27 cellular contexts compared by ENCODE assay signal in genomic region chr7:74708569-74709275, GRCh38. TPM values are rescaled to one million over a fixed set of nuclear protein-coding genes. Genes with fewer than 3 reads are reported as not detected.
DNase-seq lines count a peak whose midpoint lies in the region; ATAC-seq, FAIRE-seq and TF ChIP-seq lines count a peak whose summit lies in the region.
"Had no signal": no experiment of that assay in that cellular context is flagged by ENCODE, and none has a peak within 500 bp of the region (broad histone marks: within the 10 kb centered on the region; RNA-seq: fewer than 3 reads in every experiment).

No MANE protein-coding gene starts in this region.

- H3K9me3 ChIP-seq in HepG2 (ENCODE audit: low read length) (no peaks in the 10 kb centered on the region; the same call in 1 of the 2 replicates), thymus (ENCODE audit: control insufficient read depth) (peaks cover 1% of the 10 kb centered on the region), gastroesophageal sphincter (peaks cover 0 to 5% (median 0%) of the 10 kb centered on the region in 3 donors)
- H3K9me3 ChIP-seq: BE2C, Caco-2, HAP-1, neutrophil had no signal

- peaks cover 2% of the 10 kb centered on the region; the same call in 1 of the 2 replicates for H3K4me1 ChIP-seq in HepG2 (ENCODE audit: insufficient read depth, low read length)
- H3K4me1 ChIP-seq in thymus (ENCODE audit: control insufficient read depth, insufficient read depth, low read length) = no peaks in the 10 kb centered on the region
- H3K4me1 ChIP-seq in gastroesophageal sphincter = peaks cover 0 to 9% (median 0%) of the 10 kb centered on the region in 3 donors
- H3K4me1 ChIP-seq: BE2C, Caco-2, HAP-1 had no signal

- H3K4me3 ChIP-seq in HepG2 (replicated peaks in 1 of 3; ENCODE audit: insufficient read depth in 1 of 3, low read depth in 2 of 3, low read length in 3 of 3) (no peak overlapping the region), thymus (ENCODE audit: low read length) (no peak overlapping the region), gastroesophageal sphincter (no peak overlapping the region)
- H3K4me3 ChIP-seq: coronary artery, HAP-1 had no signal

- FAIRE-seq in HepG2 (lab: Jason Lieb, UNC) = no peak
- FAIRE-seq: GM18507 had no signal

- TF ChIP-seq EP300 in HepG2 (IDR thresholded peaks at IDR 0.05; ENCODE audit: low read depth in 2 of 2, low read length in 2 of 2) = no peak
- no peak for TF ChIP-seq EP300 in HepG2 (CRISPR knock-in tag; IDR thresholded peaks at IDR 0.05; ENCODE audit: borderline replicate concordance)
- TF ChIP-seq EP300 in gastroesophageal sphincter (IDR thresholded peaks at IDR 0.05) = no peak

- H3K36me3 ChIP-seq in HepG2 (replicated peaks in 1 of 2; ENCODE audit: control insufficient read depth in 1 of 2, insufficient read depth in 2 of 2, low read length in 2 of 2) = peaks cover 24 to 92% of the 10 kb centered on the region in 2 experiments
- peaks cover 50% of the 10 kb centered on the region for H3K36me3 ChIP-seq in thymus (ENCODE audit: control insufficient read depth, insufficient read depth)
- peaks cover 0 to 100% of the 10 kb centered on the region in 2 donors for H3K36me3 ChIP-seq in gastroesophageal sphincter

- H3K27ac ChIP-seq in HepG2 (ENCODE audit: extremely low read length, insufficient read depth, low read length) = no peak overlapping the region
- H3K27ac ChIP-seq in thymus (ENCODE audit: low read depth) = peak overlapping the region; percentile 31
- H3K27ac ChIP-seq in gastroesophageal sphincter = peak overlapping the region in 1 of 4 donors; percentile 5
- H3K27ac ChIP-seq: coronary artery, neutrophil, WERI-Rb-1 had no signal

- intact Hi-C loops in activated CD4-positive, alpha-beta T cell treated with anti-CD3 and anti-CD28 coated beads for 36 hours (cut with DNase I, micrococcal nuclease) = loop anchor here in 1 of 2 experiments (2.0 kb wide), 1 partner anchor 20 kb away; no protein-coding TSS in a partner anchor
- intact Hi-C loops in HepG2 (cut with micrococcal nuclease; ENCODE audit: unreplicated experiment) = no loop called here

- TF ChIP-seq CTCF in HepG2 (CRISPR knock-in tag; IDR thresholded peaks at IDR 0.05) (no peak), gastroesophageal sphincter (IDR thresholded peaks at IDR 0.05) (no peak)

- POLR2A ChIA-PET in activated CD4-positive, alpha-beta T cell treated with anti-CD3 and anti-CD28 coated beads for 36 hours (lab: Charles Lee) = no interaction called here
- POLR2A ChIA-PET in HepG2 (lab: Yijun Ruan, JAX) = no interaction called here

- no peaks in the 10 kb centered on the region for H3K4me1 Mint-ChIP-seq in activated CD4-positive, alpha-beta T cell treated with anti-CD3 and anti-CD28 coated beads for 36 hours
- no peaks in the 10 kb centered on the region for H3K4me1 Mint-ChIP-seq in central memory CD8-positive, alpha-beta T cell
- H3K4me1 Mint-ChIP-seq: activated naive CD8-positive, alpha-beta T cell treated with anti-CD3 and anti-CD28 coated beads for 36 hours had no signal

- no peak for TF ChIP-seq RAD21 in HepG2 (CRISPR knock-in tag; IDR thresholded peaks at IDR 0.05)

- peak overlapping the region; percentile 25 for H3K27ac Mint-ChIP-seq in activated CD4-positive, alpha-beta T cell treated with anti-CD3 and anti-CD28 coated beads for 36 hours
- H3K27ac Mint-ChIP-seq in central memory CD8-positive, alpha-beta T cell (ENCODE audit: low read depth) = peak overlapping the region; percentile 29
- H3K27ac Mint-ChIP-seq: activated naive CD8-positive, alpha-beta T cell treated with anti-CD3 and anti-CD28 coated beads for 36 hours had no signal

- no peak for DNase-seq in activated CD4-positive, alpha-beta T cell treated with anti-CD3 and anti-CD28 coated beads for 36 hours
- DNase-seq in activated CD4-positive, alpha-beta T cell treated with anti-CD3 and anti-CD28 coated beads, Interleukin-2, amount 50 U/mL, for 48 hours = no peak
- no peak for DNase-seq in central memory CD8-positive, alpha-beta T cell (ENCODE audit: low spot score in 2 of 2)
- DNase-seq in HepG2 (ENCODE audit: low spot score) (no peak), NCI-H1105 treated with DMSO at 0.1 percent for 48 hours (lab: John Stamatoyannopoulos, UW) (no peak), H4 (ENCODE audit: low spot score) (no peak)
- DNase-seq: activated CD8-positive, alpha-beta memory T cell treated with anti-CD3 and anti-CD28 coated beads, Interleukin-2, amount 50 U/mL, for 4 hours; activated naive CD8-positive, alpha-beta T cell treated with anti-CD3 and anti-CD28 coated beads for 36 hours; BE2C; Caco-2; DMS79; GF-D8; head of caudate nucleus; Kasumi-1; kidney glomerular epithelial cell; NCI-H1930; NCI-H226; NCI-H774; stimulated activated CD8-positive, alpha-beta memory T cell treated with anti-CD3 and anti-CD28 coated beads, Interleukin-4, amount 100 ng/mL, for 48 hours; WERI-Rb-1 had no signal

- H3K9ac ChIP-seq in HepG2 (ENCODE audit: insufficient read depth, low read depth, low read length) = no peak overlapping the region

- H3K27me3 ChIP-seq in HepG2 (ENCODE audit: control insufficient read depth in 1 of 2, insufficient read depth in 2 of 2, low read length in 2 of 2) (no peaks in the 10 kb centered on the region), thymus (ENCODE audit: control insufficient read depth, insufficient read depth) (no peaks in the 10 kb centered on the region), gastroesophageal sphincter (no peaks in the 10 kb centered on the region)
- H3K27me3 ChIP-seq: BE2C, neutrophil had no signal

- no peak for ATAC-seq in activated CD4-positive, alpha-beta T cell treated with anti-CD3 and anti-CD28 coated beads for 36 hours
- ATAC-seq in central memory CD8-positive, alpha-beta T cell (replicated peaks; ENCODE audit: extremely low read depth, poor library complexity, severe bottlenecking) = no peak
- ATAC-seq in HepG2 (peak; percentile 27; the same call in 1 of the 3 replicates), gastroesophageal sphincter (no peak)
- ATAC-seq: SK-N-SH treated with all-trans-retinoic acid at 6 μM for 48 hours had no signal

- no peak overlapping the region for H3K4me2 ChIP-seq in HepG2 (ENCODE audit: low read depth, low read length)

- peaks cover 60% of the 10 kb centered on the region for H3K36me3 Mint-ChIP-seq in activated CD4-positive, alpha-beta T cell treated with anti-CD3 and anti-CD28 coated beads for 36 hours (ENCODE audit: low read depth)
- peaks cover 58% of the 10 kb centered on the region for H3K36me3 Mint-ChIP-seq in central memory CD8-positive, alpha-beta T cell (ENCODE audit: insufficient read depth)

- no peaks in the 10 kb centered on the region for H3K27me3 Mint-ChIP-seq in activated CD4-positive, alpha-beta T cell treated with anti-CD3 and anti-CD28 coated beads for 36 hours
- H3K27me3 Mint-ChIP-seq in central memory CD8-positive, alpha-beta T cell = no peaks in the 10 kb centered on the region
- H3K27me3 Mint-ChIP-seq: activated naive CD8-positive, alpha-beta T cell treated with anti-CD3 and anti-CD28 coated beads for 36 hours had no signal

- TF ChIP-seq POLR2A in HepG2 (IDR thresholded peaks at IDR 0.05; ENCODE audit: insufficient read depth in 1 of 2, low read depth in 2 of 2, low read length in 2 of 2) (no peak), gastroesophageal sphincter (IDR thresholded peaks at IDR 0.05) (no peak)

- no TSS peak for BruUV-seq in HepG2 (replicated peaks; lab: Mats Ljungman, UMichigan)

- no peaks in the 10 kb centered on the region for H3K79me2 ChIP-seq in HepG2 (ENCODE audit: insufficient read depth, low read length)

- H3K4me3 Mint-ChIP-seq in activated CD4-positive, alpha-beta T cell treated with anti-CD3 and anti-CD28 coated beads for 36 hours = no peak overlapping the region
- no peak overlapping the region for H3K4me3 Mint-ChIP-seq in central memory CD8-positive, alpha-beta T cell
- H3K4me3 Mint-ChIP-seq: activated naive CD8-positive, alpha-beta T cell treated with anti-CD3 and anti-CD28 coated beads for 36 hours had no signal

- CTCF ChIA-PET in activated CD4-positive, alpha-beta T cell treated with anti-CD3 and anti-CD28 coated beads for 36 hours (lab: Charles Lee) = interaction anchor here (0.6 kb wide), 1 partner anchor 159 kb away, joined by 3 read pairs; no protein-coding TSS in a partner anchor
- CTCF ChIA-PET in HepG2 (lab: Yijun Ruan, JAX; ENCODE audit: low intra/inter-chr PET ratio, low total read pairs) = no interaction called here

- WGBS in HepG2 (ENCODE audit: low lambda C conversion rate) = 91% methylated on average over 6 of the region's 7 CpGs
- WGBS in thymus = 98% methylated on average over 7 of the region's 7 CpGs
- 64 to 73% methylated on average over 7 of the region's 7 CpGs for WGBS in gastroesophageal sphincter (ENCODE audit: low coverage in 1 of 2), 2 donors

- H2AFZ ChIP-seq in HepG2 (ENCODE audit: low read length) = no peak overlapping the region

- peaks cover 7% of the 10 kb centered on the region for H3K9me3 Mint-ChIP-seq in activated CD4-positive, alpha-beta T cell treated with anti-CD3 and anti-CD28 coated beads for 36 hours (ENCODE audit: low read depth)
- no peaks in the 10 kb centered on the region for H3K9me3 Mint-ChIP-seq in central memory CD8-positive, alpha-beta T cell

- in situ Hi-C loops in HepG2 (cut with HindIII; ENCODE audit: extremely low pct_ligation_motif_present, low pct_unique_long_range_greater_than_20kb) = no loop called here

- H4K20me1 ChIP-seq in HepG2 (ENCODE audit: insufficient read depth, low read length) = 0 out of 2 replicates have a peak, but pooled peaks cover 4% of the 10 kb centered on the region

RNA-seq across cellular contexts. Expression of gene GTF2I, which starts 51.2 kb away (rescaled TPM):
- 100 to 1,000 TPM; 125 to 130 TPM for total RNA-seq in activated CD4-positive, alpha-beta T cell treated with anti-CD3 and anti-CD28 coated beads for 36 hours
- total RNA-seq in HepG2 (2016; rRNA removed; fragmentation: Illumina TruSeq; extraction: Trizol) (120 and 125 TPM in 2 replicates), gastroesophageal sphincter (100 to 1,000 TPM; 116 to 173 (median 154) TPM)
- 37.3 and 58.3 TPM in 2 replicates for total RNA-seq in HepG2 (2016; cell fraction: cytosol; rRNA removed; fragmentation: Illumina TruSeq; extraction: Trizol; ENCODE audit: low read depth)
- total RNA-seq in HepG2 (2016; cell fraction: insoluble cytoplasmic fraction; rRNA removed; fragmentation: Illumina TruSeq; extraction: Trizol) = 103 and 117 TPM in 2 replicates
- 54.3 and 54.7 TPM in 2 replicates for total RNA-seq in HepG2 (2016; cell fraction: membrane; rRNA removed; fragmentation: Illumina TruSeq; extraction: Trizol)
- 134 and 149 TPM in 2 replicates for total RNA-seq in HepG2 (2016; cell fraction: nucleus; rRNA removed; fragmentation: Illumina TruSeq; extraction: Trizol)
- polyA plus RNA-seq in HepG2 (2011; rRNA removed) (53.1 and 74.6 TPM in 2 replicates), thymus (35.1 TPM)
- polyA plus RNA-seq in HepG2 (2011; cell fraction: cytosol; rRNA removed) = 16.3 and 16.6 TPM in 2 replicates
- 287 and 329 TPM in 2 replicates for polyA plus RNA-seq in HepG2 (2011; cell fraction: nucleus; rRNA removed)
- polyA plus RNA-seq in HepG2 (2012) = 103 and 123 TPM in 2 replicates
- polyA plus RNA-seq in HepG2 (2016; cell fraction: cytosol; fragmentation: Illumina TruSeq; extraction: Trizol; ENCODE audit: low read depth) = 4.7 and 5.5 TPM in 2 replicates
- 82.1 and 105 TPM in 2 replicates for polyA plus RNA-seq in HepG2 (2016; cell fraction: insoluble cytoplasmic fraction; fragmentation: Illumina TruSeq; extraction: Trizol; ENCODE audit: low read depth)
- 9.2 and 14.0 TPM in 2 replicates for polyA plus RNA-seq in HepG2 (2016; cell fraction: membrane; fragmentation: Illumina TruSeq; extraction: Trizol; ENCODE audit: low read depth)
- 246 and 264 TPM in 2 replicates for polyA plus RNA-seq in HepG2 (2016; cell fraction: nucleus; fragmentation: Illumina TruSeq; extraction: Trizol; ENCODE audit: insufficient read depth, low read depth)
- 39.7 and 41.1 TPM in 2 replicates for polyA minus RNA-seq in HepG2 (2011; rRNA and poly(A)+ RNA removed; ENCODE audit: low replicate concordance)
- 41.3 and 45.4 TPM in 2 replicates for polyA minus RNA-seq in HepG2 (2011; cell fraction: cytosol; rRNA and poly(A)+ RNA removed)
- 206 and 208 TPM in 2 replicates for polyA minus RNA-seq in HepG2 (2011; cell fraction: nucleus; rRNA and poly(A)+ RNA removed)
- total RNA-seq in H4 (2014; rRNA removed; shearing (Covaris generic)) = 114 and 135 TPM in 2 replicates
